Comparison of ENCODE assay signal across 8 cellular contexts in genomic region chr9:32385135-32385884, GRCh38. TPM values are rescaled to one million over a fixed set of nuclear protein-coding genes. Genes with fewer than 3 reads are reported as not detected.
A peak's percentile ranks its signal among the peaks of the same experiment; 100 is the strongest.
DNase-seq lines count a peak whose midpoint lies in the region; ATAC-seq lines count a peak whose summit lies in the region.

No MANE protein-coding gene starts in this region.

- DNase-seq in GM19238 (ENCODE audit: insufficient read length, low spot score) (peak; percentile 4), SJCRH30 (no peak), fibroblast of gingiva (ENCODE audit: low read depth) (peak; percentile 53), renal cortical epithelial cell (ENCODE audit: low read depth) (peak; percentile 22)
- DNase-seq in stimulated activated CD4-positive, alpha-beta T cell treated with anti-CD3 and anti-CD28 coated beads, Interleukin-15, amount 100 ng/mL, for 24 hours: no peak
- no peak for DNase-seq in stimulated activated naive CD4-positive, alpha-beta T cell (lab: John Stamatoyannopoulos, UW)
- no peak for DNase-seq in activated CD4-positive, alpha-beta T cell treated with anti-CD3 and anti-CD28 coated beads for 1 hour

- H3K36me3 ChIP-seq in SJCRH30: no peaks in the 10 kb centered on the region

- no peaks in the 10 kb centered on the region for H3K4me1 ChIP-seq in SJCRH30

- no peaks in the 10 kb centered on the region for H3K9me3 ChIP-seq in SJCRH30 (replicated peaks)

- peak overlapping the region; percentile 46 for H3K27ac ChIP-seq in SJCRH30

- peak overlapping the region; percentile 77 for H3K4me3 ChIP-seq in SJCRH30

- ATAC-seq in HG03521 (IDR thresholded peaks at IDR 0.05; ENCODE audit: unreplicated experiment): no peak

- H3K27me3 ChIP-seq in SJCRH30: no peaks in the 10 kb centered on the region

RNA-seq across cellular contexts. Expression of gene ACO1, which starts 0.9 kb away (rescaled TPM):
- 50.2 and 51.4 TPM in 2 replicates for total RNA-seq in SJCRH30 (2014; rRNA removed; shearing (Covaris generic))
- total RNA-seq in renal cortical epithelial cell: 78.0 and 190 TPM in 2 replicates

Comparison
In these comparisons a context has a peak if more than half of its experiments do, and no peak if none do; other contexts are left out.
1. DNase-seq: peak in GM19238 (single experiment), fibroblast of gingiva (single experiment) and renal cortical epithelial cell (single experiment); none in SJCRH30 (0 of 2), stimulated activated CD4-positive, alpha-beta T cell treated with anti-CD3 and anti-CD28 coated beads, Interleukin-15, amount 100 ng/mL, for 24 hours (single experiment), stimulated activated naive CD4-positive, alpha-beta T cell (0 of 6) and activated CD4-positive, alpha-beta T cell treated with anti-CD3 and anti-CD28 coated beads for 1 hour (single experiment).